ENCODE assay signal across 9 cellular contexts in genomic region chr5:56851258-56851941, GRCh38. TPM values are rescaled to one million over a fixed set of nuclear protein-coding genes. Genes with fewer than 3 reads are reported as not detected.
DNase-seq lines count a peak whose midpoint lies in the region; ATAC-seq and TF ChIP-seq lines count a peak whose summit lies in the region.
"Had no signal": no experiment of that assay in that cellular context is flagged by ENCODE, and none has a peak within 500 bp of the region (broad histone marks: within the 10 kb centered on the region; RNA-seq: fewer than 3 reads in every experiment).

No MANE protein-coding gene starts in this region.

- no peak overlapping the region for H2AFZ ChIP-seq in neuronal stem cell (ENCODE audit: low read length)

- no peaks in the 10 kb centered on the region for H3K27me3 Mint-ChIP-seq in activated CD4-positive, alpha-beta memory T cell treated with anti-CD3 and anti-CD28 coated beads for 36 hours
- H3K27me3 Mint-ChIP-seq in nephron progenitor cell (ENCODE audit: low read depth, poor library complexity) = no peaks in the 10 kb centered on the region

- no peaks in the 10 kb centered on the region for H3K36me3 Mint-ChIP-seq in activated CD4-positive, alpha-beta memory T cell treated with anti-CD3 and anti-CD28 coated beads for 36 hours
- H3K36me3 Mint-ChIP-seq in nephron progenitor cell (ENCODE audit: low read depth) = peaks cover 6% of the 10 kb centered on the region

- peak overlapping the region; percentile 36 for H3K27ac Mint-ChIP-seq in activated CD4-positive, alpha-beta memory T cell treated with anti-CD3 and anti-CD28 coated beads for 36 hours
- H3K27ac Mint-ChIP-seq in nephron progenitor cell = peak overlapping the region; percentile 68

- no peaks in the 10 kb centered on the region for H3K9me3 Mint-ChIP-seq in activated CD4-positive, alpha-beta memory T cell treated with anti-CD3 and anti-CD28 coated beads for 36 hours
- no peaks in the 10 kb centered on the region for H3K9me3 Mint-ChIP-seq in nephron progenitor cell

- no peak overlapping the region for H2BK5ac ChIP-seq in neuronal stem cell (ENCODE audit: low read length)

- intact Hi-C loops in activated CD4-positive, alpha-beta memory T cell treated with anti-CD3 and anti-CD28 coated beads for 36 hours (cut with micrococcal nuclease) = no loop called here

- WGBS in neuronal stem cell (ENCODE audit: extremely low coverage in 2 of 2, insufficient read length in 2 of 2, insufficient replicate concordance in 1 of 2), 2 donors = no CpG with 5 or more reads among the region's 6 CpGs

- no peak overlapping the region for H2BK15ac ChIP-seq in neuronal stem cell (ENCODE audit: low read length)

- peaks cover 0 to 3% of the 10 kb centered on the region in 2 donors for H3K4me1 ChIP-seq in neuronal stem cell (ENCODE audit: control insufficient read depth in 2 of 2, insufficient read depth in 1 of 2, low read depth in 1 of 2, low read length in 2 of 2)

- in situ Hi-C loops in Caki2 (cut with HindIII; ENCODE audit: low pct_unique_long_range_greater_than_20kb, low sequenced_read_pairs) = no loop called here

- no peak for ATAC-seq in GM19455 (IDR thresholded peaks at IDR 0.05; ENCODE audit: unreplicated experiment)
- ATAC-seq in HG03378 (IDR thresholded peaks at IDR 0.05; ENCODE audit: unreplicated experiment) = no peak

- H3K4ac ChIP-seq in neuronal stem cell (ENCODE audit: low read length) = no peak overlapping the region

- no peak overlapping the region for H3K14ac ChIP-seq in neuronal stem cell (ENCODE audit: low read length)

- no peak overlapping the region for H2BK120ac ChIP-seq in neuronal stem cell (ENCODE audit: low read depth, low read length)

- no peaks in the 10 kb centered on the region for H3K36me3 ChIP-seq in neuronal stem cell (replicated peaks in 1 of 2; ENCODE audit: control insufficient read depth in 2 of 2, insufficient read depth in 2 of 2, low read length in 2 of 2)

- peak; percentile 55 for DNase-seq in Caki2 (ENCODE audit: low read depth)
- DNase-seq in activated CD4-positive, alpha-beta memory T cell treated with anti-CD3 and anti-CD28 coated beads for 36 hours = no peak
- peak; percentile 28 for DNase-seq in fibroblast of pulmonary artery (ENCODE audit: low read depth)
- DNase-seq in nephron progenitor cell = no peak
- DNase-seq in neuronal stem cell (ENCODE audit: low spot score) = no peak
- no peak for DNase-seq in UCSD-AML1 (lab: John Stamatoyannopoulos, UW; ENCODE audit: unreplicated experiment)
- DNase-seq: activated gamma-delta T cell treated with Interleukin-2 at 50 U/mL for 16 hours had no signal

- H3K4me3 Mint-ChIP-seq in activated CD4-positive, alpha-beta memory T cell treated with anti-CD3 and anti-CD28 coated beads for 36 hours = no peak overlapping the region
- H3K4me3 Mint-ChIP-seq in nephron progenitor cell = no peak overlapping the region

- no peak overlapping the region for H3K4me2 ChIP-seq in neuronal stem cell (ENCODE audit: insufficient read depth, low read length, poor library complexity, severe bottlenecking)

- H3K9me3 ChIP-seq in neuronal stem cell (replicated peaks in 1 of 2; ENCODE audit: control insufficient read depth in 2 of 2, insufficient read depth in 1 of 2, low read depth in 1 of 2, low read length in 2 of 2) = no peaks in the 10 kb centered on the region

- TF ChIP-seq CTCF in fibroblast of pulmonary artery (IDR thresholded peaks at IDR 0.05; ENCODE audit: low read length, missing control alignments) (no peak), nephron progenitor cell (IDR thresholded peaks at IDR 0.05) (no peak)

- H3K79me1 ChIP-seq in neuronal stem cell (ENCODE audit: low read depth, low read length) = peaks cover 2% of the 10 kb centered on the region

- no peak overlapping the region for H3K18ac ChIP-seq in neuronal stem cell (ENCODE audit: low read length)

- H3K23ac ChIP-seq in neuronal stem cell (ENCODE audit: low read depth, low read length, poor library complexity) = no peak overlapping the region

- no peak overlapping the region for H4K8ac ChIP-seq in neuronal stem cell (ENCODE audit: low read depth, low read length)

- H3K27me3 ChIP-seq in neuronal stem cell (ENCODE audit: control insufficient read depth in 3 of 3, insufficient read depth in 3 of 3, low read depth in 1 of 3, low read length in 3 of 3) = no peaks in the 10 kb centered on the region

- H2BK12ac ChIP-seq in neuronal stem cell (ENCODE audit: low read length) = no peak overlapping the region

- H3K4me3 ChIP-seq in fibroblast of pulmonary artery (replicated peaks; ENCODE audit: low read depth, low read length) (no peak overlapping the region), neuronal stem cell (ENCODE audit: low read length in 2 of 2) (no peak overlapping the region)

- CTCF ChIA-PET in activated CD4-positive, alpha-beta memory T cell treated with anti-CD3 and anti-CD28 coated beads for 36 hours (lab: Charles Lee) = interaction anchor here (1.1 to 1.2 kb wide), 2 partner anchors 10 to 287 kb away, joined by 3 to 4 read pairs; no protein-coding TSS in a partner anchor

- peaks cover 84% of the 10 kb centered on the region for H3K4me1 Mint-ChIP-seq in activated CD4-positive, alpha-beta memory T cell treated with anti-CD3 and anti-CD28 coated beads for 36 hours (ENCODE audit: low read depth)
- peaks cover 43% of the 10 kb centered on the region for H3K4me1 Mint-ChIP-seq in nephron progenitor cell

- no peak overlapping the region for H3K27ac ChIP-seq in neuronal stem cell (replicated peaks; ENCODE audit: low read length)

- H4K91ac ChIP-seq in neuronal stem cell (ENCODE audit: low read depth, low read length, poor library complexity) = no peak overlapping the region

- POLR2A ChIA-PET in activated CD4-positive, alpha-beta memory T cell treated with anti-CD3 and anti-CD28 coated beads for 36 hours (lab: Charles Lee) = interaction anchor here (1.3 kb wide), 1 partner anchor 9 kb away, joined by 4 read pairs; no protein-coding TSS in a partner anchor

- H3K9ac ChIP-seq in neuronal stem cell (ENCODE audit: low read depth, low read length, poor library complexity) = no peak overlapping the region

- H2AK5ac ChIP-seq in neuronal stem cell (ENCODE audit: low read depth, low read length) = no peak overlapping the region

RNA-seq across cellular contexts. Expression of gene MAP3K1, which starts 36.1 kb away (rescaled TPM):
- 32.4 and 38.0 TPM in 2 replicates for total RNA-seq in Caki2 (2014; rRNA removed; shearing (Covaris generic); ENCODE audit: low replicate concordance)
- 10 to 100 TPM; 20.5 to 20.6 TPM for total RNA-seq in activated CD4-positive, alpha-beta memory T cell treated with anti-CD3 and anti-CD28 coated beads for 36 hours
- 11.5 TPM for polyA plus RNA-seq in neuronal stem cell (2013, experiment 1 of 2)
- 12.1 TPM for polyA plus RNA-seq in neuronal stem cell (2013, experiment 2 of 2)

RNA-seq across cellular contexts. Expression of gene SETD9, which starts 58.0 kb away (rescaled TPM):
- 37.2 and 48.9 TPM in 2 replicates for total RNA-seq in Caki2 (2014; rRNA removed; shearing (Covaris generic); ENCODE audit: low replicate concordance)
- 1 to 10 TPM; 5.1 to 7.4 TPM for total RNA-seq in activated CD4-positive, alpha-beta memory T cell treated with anti-CD3 and anti-CD28 coated beads for 36 hours
- 9.0 TPM for polyA plus RNA-seq in neuronal stem cell (2013, experiment 1 of 2)
- polyA plus RNA-seq in neuronal stem cell (2013, experiment 2 of 2) = 8.2 TPM

Comparison
In these comparisons a context has a peak if more than half of its experiments do, and no peak if none do; other contexts are left out.
1. DNase-seq: peak in Caki2 (single experiment) and fibroblast of pulmonary artery (single experiment); none in activated CD4-positive, alpha-beta memory T cell treated with anti-CD3 and anti-CD28 coated beads for 36 hours (single experiment), nephron progenitor cell (single experiment), neuronal stem cell (single experiment) and UCSD-AML1 (single experiment).